In the genomic region with DNA sequence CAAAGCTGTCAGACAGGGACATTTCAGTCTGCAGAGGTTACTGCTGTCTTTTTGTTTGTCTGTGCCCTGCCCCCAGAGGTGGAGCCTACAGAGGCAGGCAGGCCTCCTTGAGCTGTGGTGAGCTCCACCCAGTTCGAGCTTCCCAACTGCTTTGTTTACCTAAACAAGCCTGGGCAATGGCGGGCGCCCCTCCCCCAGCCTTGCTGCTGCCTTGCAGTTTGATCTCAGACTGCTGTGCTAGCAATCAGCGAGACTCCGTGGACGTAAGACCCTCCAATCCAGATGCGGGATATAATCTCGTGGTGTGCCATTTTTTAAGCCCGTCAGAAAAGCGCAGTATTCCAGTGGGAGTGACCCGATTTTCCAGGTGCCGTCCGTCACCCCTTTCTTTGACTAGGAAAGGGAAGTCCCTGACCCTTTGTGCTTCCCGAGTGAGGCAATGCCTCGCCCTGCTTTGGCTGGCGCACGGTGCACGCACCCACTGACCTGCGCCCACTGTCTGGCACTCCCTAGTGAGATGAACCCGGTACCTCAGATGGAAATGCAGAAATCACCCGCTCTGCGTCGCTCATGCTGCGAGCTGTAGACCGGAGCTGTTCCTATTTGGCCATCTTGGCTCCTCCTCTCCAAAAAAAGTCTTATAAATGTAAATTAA, we compare ENCODE assay signal across 1 cellular context. TPM values are rescaled to one million over a fixed set of nuclear protein-coding genes. Genes with fewer than 3 reads are reported as not detected.
"Had no signal": no experiment of that assay in that cellular context is flagged by ENCODE, and none has a peak within 500 bp of the region (broad histone marks: within the 10 kb centered on the region; RNA-seq: fewer than 3 reads in every experiment).

No MANE protein-coding gene starts in this region.

RNA-seq across cellular contexts. Expression of gene RIMS1, which starts 54.1 kb away (rescaled TPM):
- total RNA-seq: naive thymus-derived CD8-positive, alpha-beta T cell had no signal
